In genomic region chr5:114305402-114306207, GRCh38 we compare ENCODE assay signal across 9 cellular contexts. TPM values are rescaled to one million over a fixed set of nuclear protein-coding genes. Genes with fewer than 3 reads are reported as not detected.
DNase-seq lines count a peak whose midpoint lies in the region; ATAC-seq, FAIRE-seq and TF ChIP-seq lines count a peak whose summit lies in the region.
"Had no signal": no experiment of that assay in that cellular context is flagged by ENCODE, and none has a peak within 500 bp of the region (broad histone marks: within the 10 kb centered on the region; RNA-seq: fewer than 3 reads in every experiment).

No MANE protein-coding gene starts in this region.

- FAIRE-seq in kidney (lab: Jason Lieb, UNC) = no peak
- no peak for FAIRE-seq in GM19239 (lab: Jason Lieb, UNC)

- peak; percentile 44 for TF ChIP-seq CTCF in AG09309 (IDR thresholded peaks at IDR 0.05; ENCODE audit: control insufficient read depth, insufficient read depth, low read depth, low read length, missing control alignments)
- peak; percentile 12 for TF ChIP-seq CTCF in fibroblast of the aortic adventitia (IDR thresholded peaks at IDR 0.05; ENCODE audit: insufficient read depth, low read length)
- TF ChIP-seq CTCF in kidney (IDR thresholded peaks at IDR 0.05; ENCODE audit: borderline replicate concordance, extremely low read depth, insufficient read depth) = no peak

- no peaks in the 10 kb centered on the region for H3K36me3 ChIP-seq in kidney (ENCODE audit: control insufficient read depth in 1 of 2, insufficient read depth in 2 of 2, low read length in 2 of 2)

- H3K4me3 ChIP-seq in AG09309 (ENCODE audit: control insufficient read depth, low read depth, low read length) (no peak overlapping the region), fibroblast of the aortic adventitia (ENCODE audit: low read depth, low read length) (no peak overlapping the region), kidney (ENCODE audit: low read length in 2 of 2) (no peak overlapping the region)
- H3K4me3 ChIP-seq: skin epidermis had no signal

- DNase-seq in AG09309 (ENCODE audit: low read depth) (no peak), NCI-H146 treated with DMSO at 0.1 percent for 48 hours (lab: John Stamatoyannopoulos, UW; ENCODE audit: unreplicated experiment) (peak; percentile 60), fibroblast of the aortic adventitia (ENCODE audit: low read depth) (peak; percentile 5), kidney (no peak), GM19239 (ENCODE audit: insufficient read length, low spot score) (no peak), OCI-M1 (lab: John Stamatoyannopoulos, UW) (no peak), SHP77 (lab: John Stamatoyannopoulos, UW) (no peak)

- no peaks in the 10 kb centered on the region for H3K9me3 ChIP-seq in kidney (ENCODE audit: control insufficient read depth in 1 of 2, low read length in 2 of 2)

- no peak overlapping the region for H3K9ac ChIP-seq in kidney (ENCODE audit: low read length in 2 of 2)

- no peak overlapping the region for H3K27ac ChIP-seq in kidney (ENCODE audit: low read depth in 2 of 2, low read length in 2 of 2)
- H3K27ac ChIP-seq: skin epidermis had no signal

- H3K4me1 ChIP-seq in kidney (ENCODE audit: control insufficient read depth in 1 of 2, insufficient read depth in 1 of 2, low read depth in 1 of 2, low read length in 2 of 2) = no peaks in the 10 kb centered on the region

- intact Hi-C loops in kidney (cut with DNase I) = no loop called here

- peak; percentile 71 for ATAC-seq in GM19351 (IDR thresholded peaks at IDR 0.05; ENCODE audit: unreplicated experiment)

RNA-seq across cellular contexts. Expression of gene KCNN2, which starts 56.3 kb away (rescaled TPM):
- total RNA-seq in fibroblast of the aortic adventitia (ENCODE audit: low replicate concordance) (not detected in 2 replicates), kidney (1.5 TPM)
- 1.7 TPM for polyA plus RNA-seq in kidney (ENCODE audit: insufficient read depth, low read depth, low replicate concordance)

Comparison
In these comparisons a context has a peak if more than half of its experiments do, and no peak if none do; other contexts are left out.
1. DNase-seq: peak in NCI-H146 treated with DMSO at 0.1 percent for 48 hours (single experiment) and fibroblast of the aortic adventitia (single experiment); none in AG09309 (single experiment), kidney (single experiment), GM19239 (single experiment), OCI-M1 (single experiment) and SHP77 (0 of 2).